ENCODE assay signal across 2 cellular contexts in genomic region chr7:18778594-18778993, GRCh38.
TF ChIP-seq lines count a peak whose summit lies in the region.

No MANE protein-coding gene starts in this region.

TF ChIP-seq in SK-N-SH, 30 proteins besides CTCF, POLR2A, EP300 and RAD21 (continues in another document):
- TF ChIP-seq REST (IDR thresholded peaks at IDR 0.05; ENCODE audit: low read depth, low read length) (no peak), RXRA (IDR thresholded peaks at IDR 0.05; ENCODE audit: borderline replicate concordance, low read depth) (peak; percentile 51; the same call in 1 of the 2 replicates), NRF1 (IDR thresholded peaks at IDR 0.05; ENCODE audit: low read depth, low read length) (no peak), GATA2 (CRISPR knock-in tag; IDR thresholded peaks at IDR 0.05) (no peak), ZBTB33 (IDR thresholded peaks at IDR 0.05; ENCODE audit: borderline replicate concordance, low read depth) (0 out of 2 replicates have a peak, but pooled peaks have one; percentile 8), PBX3 (IDR thresholded peaks at IDR 0.05) (peak; percentile 79), RFX5 (IDR thresholded peaks at IDR 0.05; ENCODE audit: low read length) (no peak), POLR2AphosphoS5 (IDR thresholded peaks at IDR 0.05; ENCODE audit: low read depth, low read length) (peak; percentile 13; the same call in 1 of the 2 replicates), SMC3 (IDR thresholded peaks at IDR 0.05; ENCODE audit: low read depth, low read length) (no peak), IRF3 (IDR thresholded peaks at IDR 0.05; ENCODE audit: low read depth, low read length) (no peak), FOXM1 (IDR thresholded peaks at IDR 0.05; ENCODE audit: low read depth) (peak; percentile 63; the same call in 1 of the 2 replicates), MXI1 (IDR thresholded peaks at IDR 0.05; ENCODE audit: low read depth, low read length) (no peak), TAF1 (IDR thresholded peaks at IDR 0.05; ENCODE audit: borderline replicate concordance, low read depth, low read length) (no peak), USF2 (IDR thresholded peaks at IDR 0.05; ENCODE audit: borderline replicate concordance, low read depth, low read length) (no peak), RCOR1 (IDR thresholded peaks at IDR 0.05; ENCODE audit: low read length) (no peak), MEF2A (IDR thresholded peaks at IDR 0.05; ENCODE audit: borderline replicate concordance, low read depth) (no peak), YY1 (IDR thresholded peaks at IDR 0.05; ENCODE audit: low read depth) (no peak; the same call in 1 of the 2 replicates), CHD2 (IDR thresholded peaks at IDR 0.05; ENCODE audit: low read length, partially characterized antibody) (no peak), JUND (IDR thresholded peaks at IDR 0.05) (peak; percentile 66; the same call in 1 of the 2 replicates), USF1 (IDR thresholded peaks at IDR 0.05; ENCODE audit: borderline replicate concordance, low read depth) (no peak), ELF1 (IDR thresholded peaks at IDR 0.05) (no peak)

TF ChIP-seq in SK-N-SH treated with all-trans-retinoic acid at 6 μM for 48 hours, 23 proteins besides CTCF, POLR2A, EP300 and RAD21 (continued from another document):
- no peak for TF ChIP-seq CREB5 (CRISPR knock-in tag; IDR thresholded peaks at IDR 0.05; ENCODE audit: low read depth)
